Comparison of ENCODE assay signal across 19 cellular contexts in the genomic region with DNA sequence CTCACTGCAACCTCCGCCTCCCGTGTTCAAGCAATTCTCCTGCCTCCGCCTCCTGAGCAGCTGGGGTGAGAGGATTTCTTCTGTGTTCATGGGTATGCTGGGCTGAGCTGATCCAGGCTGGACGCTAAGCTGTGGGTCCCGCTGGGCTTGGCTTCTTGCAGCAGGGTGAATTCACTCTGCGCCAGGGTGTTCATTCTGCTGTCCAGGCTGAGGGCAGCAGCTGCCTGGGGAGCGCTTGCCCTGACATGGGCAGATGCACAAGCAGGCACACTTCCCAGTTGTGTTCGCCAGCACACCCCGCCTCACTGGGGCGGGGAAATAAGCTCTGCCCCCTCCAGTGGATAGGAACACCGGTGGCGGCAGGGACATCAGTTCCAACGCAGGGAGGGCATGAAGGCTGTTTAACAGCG. TPM values are rescaled to one million over a fixed set of nuclear protein-coding genes. Genes with fewer than 3 reads are reported as not detected.
A peak's percentile ranks its signal among the peaks of the same experiment; 100 is the strongest.
DNase-seq lines count a peak whose midpoint lies in the region; ATAC-seq and TF ChIP-seq lines count a peak whose summit lies in the region.
"Had no signal": no experiment of that assay in that cellular context is flagged by ENCODE, and none has a peak within 500 bp of the region (broad histone marks: within the 10 kb centered on the region; RNA-seq: fewer than 3 reads in every experiment).

No MANE protein-coding gene starts in this region.

- H3K27ac Mint-ChIP-seq in T-helper 17 cell = peak overlapping the region; percentile 14
- H3K27ac Mint-ChIP-seq: CD4-positive, CD25-positive, alpha-beta regulatory T cell had no signal

- peaks cover 2% of the 10 kb centered on the region for H3K4me1 Mint-ChIP-seq in T-helper 17 cell

- DNase-seq in AG10803 (ENCODE audit: low read depth) (peak; percentile 20), T-helper 17 cell (no peak), head of caudate nucleus (peak; percentile 37 to 90 (median 74)), omental fat pad (ENCODE audit: low spot score) (no peak), NCI-H2171 (lab: John Stamatoyannopoulos, UW) (no peak), AG08396 (ENCODE audit: low spot score) (no peak), foreskin fibroblast (no peak)
- DNase-seq: activated CD4-positive, alpha-beta T cell treated with anti-CD3 and anti-CD28 coated beads, Interleukin-2, amount 50 U/mL, for 1 hour; activated naive CD4-positive, alpha-beta T cell treated with Interleukin-2 at 50 U/mL for 16 hours; CD4-positive, CD25-positive, alpha-beta regulatory T cell; foreskin keratinocyte; left ventricle myocardium superior; stimulated activated CD4-positive, alpha-beta T cell treated with anti-CD3 and anti-CD28 coated beads, Interleukin-12 subunit alpha, Interleukin-12 subunit beta, amount 100 ng/mL, for 4 hours; SW 1271; thyroid gland had no signal

- ATAC-seq in T-helper 17 cell (no peak), omental fat pad (ENCODE audit: low FRiP score) (peak; percentile 20), GM18519 (IDR thresholded peaks at IDR 0.05; ENCODE audit: low FRiP score, unreplicated experiment) (no peak)
- ATAC-seq: A549, foreskin keratinocyte, left ventricle myocardium superior had no signal

- H3K4me3 ChIP-seq in AG10803 (ENCODE audit: low read length) (no peak overlapping the region), foreskin fibroblast (ENCODE audit: low read depth in 1 of 2, low read length in 2 of 2) (no peak overlapping the region)
- H3K4me3 ChIP-seq: A549, prostate gland, thyroid gland had no signal

- intact Hi-C loops in head of caudate nucleus (cut with DNase I) = no loop called here

- H3K4me3 Mint-ChIP-seq in T-helper 17 cell = no peak overlapping the region

- no peaks in the 10 kb centered on the region for H3K27me3 Mint-ChIP-seq in T-helper 17 cell
- H3K27me3 Mint-ChIP-seq: CD4-positive, CD25-positive, alpha-beta regulatory T cell had no signal

- H3K9me3 ChIP-seq in T-helper 17 cell (ENCODE audit: control insufficient read depth, low read length, poor library complexity, severe bottlenecking) = no peaks in the 10 kb centered on the region
- H3K9me3 ChIP-seq: A549, prostate gland, thyroid gland had no signal

- peaks cover 3% of the 10 kb centered on the region for H3K36me3 Mint-ChIP-seq in T-helper 17 cell (ENCODE audit: low read depth)

- TF ChIP-seq CTCF in AG10803 (conservative IDR thresholded peaks at IDR 0.05; ENCODE audit: low read length) (no peak), omental fat pad (IDR thresholded peaks at IDR 0.05) (no peak), foreskin fibroblast (IDR thresholded peaks at IDR 0.05; ENCODE audit: low read depth, low read length) (no peak)

RNA-seq across cellular contexts. Expression of gene INAFM1, which starts 7.3 kb away (rescaled TPM):
- total RNA-seq in T-helper 17 cell (1 to 10 TPM; 9.2 to 9.9 TPM), omental fat pad (1 to 10 TPM; 3.3 to 8.2 (median 5.7) TPM)

RNA-seq across cellular contexts. Expression of gene CCDC9, which starts 11.0 kb away (rescaled TPM):
- total RNA-seq in T-helper 17 cell (10 to 100 TPM; 35.6 to 53.7 TPM), omental fat pad (10 to 100 TPM in 2 of 4 donors, 1 to 10 TPM in 2; 8.2 to 16.7 (median 12.5) TPM)

RNA-seq across cellular contexts. Expression of gene BBC3, which starts 36.4 kb away (rescaled TPM):
- total RNA-seq in T-helper 17 cell (10 to 100 TPM; 32.4 to 40.2 TPM), omental fat pad (1 to 10 TPM; 1.0 to 9.1 (median 1.8) TPM)

RNA-seq across cellular contexts. Expression of gene C5AR1, which starts 42.3 kb away (rescaled TPM):
- total RNA-seq in T-helper 17 cell = 10 to 100 TPM in 1 of 2 donors, 1 to 10 TPM in 1; 2.2 to 11.3 TPM
- total RNA-seq in omental fat pad = 10 to 100 TPM; 26.5 to 94.0 (median 60.7) TPM
- total RNA-seq: H1 had no signal

Comparison
In these comparisons a context has a peak if more than half of its experiments do, and no peak if none do; other contexts are left out.
1. DNase-seq: peak in AG10803 (single experiment) and head of caudate nucleus (42 of 42); none in T-helper 17 cell (0 of 3), omental fat pad (single experiment), NCI-H2171 (single experiment), AG08396 (single experiment) and foreskin fibroblast (0 of 2).